In the genomic region with DNA sequence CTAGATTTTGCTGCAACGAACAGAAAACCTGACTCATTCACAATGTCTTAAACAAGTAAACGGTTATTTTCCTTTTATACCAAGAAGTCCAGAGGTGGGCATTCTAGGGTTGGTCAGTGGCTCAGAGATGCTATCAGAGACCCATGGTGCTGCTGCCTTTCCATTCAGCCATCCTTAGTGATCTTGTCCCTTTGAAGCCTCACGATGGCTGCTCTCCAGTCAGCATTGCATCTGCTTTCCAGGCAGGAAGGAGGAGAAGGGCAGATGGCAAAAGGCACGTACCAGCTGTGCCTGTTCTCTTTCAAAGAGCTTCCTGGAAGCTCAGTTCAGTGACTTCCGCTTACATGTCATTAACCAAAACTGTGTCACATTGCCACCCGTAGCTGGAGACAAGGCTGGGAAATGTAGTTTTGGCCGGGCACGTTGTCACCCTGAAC, we compare ENCODE assay signal across 8 cellular contexts. TPM values are rescaled to one million over a fixed set of nuclear protein-coding genes. Genes with fewer than 3 reads are reported as not detected.
A peak's percentile ranks its signal among the peaks of the same experiment; 100 is the strongest.
DNase-seq lines count a peak whose midpoint lies in the region; ATAC-seq, FAIRE-seq and TF ChIP-seq lines count a peak whose summit lies in the region.

No MANE protein-coding gene starts in this region.

- peak overlapping the region; percentile 73 for H3K4me3 Mint-ChIP-seq in activated CD4-positive, alpha-beta T cell treated with anti-CD3 and anti-CD28 coated beads for 36 hours
- no peak overlapping the region for H3K4me3 Mint-ChIP-seq in endothelial cell (ENCODE audit: unreplicated experiment)

- no peaks in the 10 kb centered on the region for H3K27me3 Mint-ChIP-seq in activated CD4-positive, alpha-beta T cell treated with anti-CD3 and anti-CD28 coated beads for 36 hours
- H3K27me3 Mint-ChIP-seq in endothelial cell (ENCODE audit: unreplicated experiment) = peaks cover 6% of the 10 kb centered on the region

- no peaks in the 10 kb centered on the region for H3K36me3 ChIP-seq in gastrocnemius medialis

- FAIRE-seq in H54 (lab: Jason Lieb, UNC) = no peak

- CTCF ChIA-PET in activated CD4-positive, alpha-beta T cell treated with anti-CD3 and anti-CD28 coated beads for 36 hours (lab: Charles Lee) = interaction anchor here (0.7 to 1.9 kb wide), 7 partner anchors 19 to 184 kb away, joined by 3 to 7 read pairs (median 3); no protein-coding TSS in a partner anchor

- H3K9me3 ChIP-seq in gastrocnemius medialis = no peaks in the 10 kb centered on the region

- peak; percentile 84 for ATAC-seq in GM21447 (IDR thresholded peaks at IDR 0.05; ENCODE audit: unreplicated experiment)
- peak; percentile 95 for ATAC-seq in activated CD4-positive, alpha-beta T cell treated with anti-CD3 and anti-CD28 coated beads for 36 hours
- ATAC-seq in gastrocnemius medialis = peak; percentile 23 to 49

- no peaks in the 10 kb centered on the region for H3K27me3 ChIP-seq in gastrocnemius medialis

- DNase-seq in EH (ENCODE audit: low read depth) (peak; percentile 57), Kasumi-1 (lab: John Stamatoyannopoulos, UW) (peak; percentile 85 to 87), endothelial cell (ENCODE audit: low spot score) (peak; percentile 29), gastrocnemius medialis (peak in 1 of 2 donors; percentile 28), NK-92 (lab: John Stamatoyannopoulos, UW; ENCODE audit: unreplicated experiment) (no peak), H54 (ENCODE audit: insufficient read length, low spot score) (no peak)
- DNase-seq in activated CD4-positive, alpha-beta T cell treated with anti-CD3 and anti-CD28 coated beads for 36 hours = peak; percentile 77

- TF ChIP-seq CTCF in endothelial cell (IDR thresholded peaks at IDR 0.05; ENCODE audit: unreplicated experiment) = no peak
- TF ChIP-seq CTCF in gastrocnemius medialis (IDR thresholded peaks at IDR 0.05 in 4 of 5, conservative IDR thresholded peaks at IDR 0.05 in 1 of 5) = no peak

- POLR2A ChIA-PET in activated CD4-positive, alpha-beta T cell treated with anti-CD3 and anti-CD28 coated beads for 36 hours (lab: Charles Lee) = interaction anchor here (0.6 to 2.8 kb wide), 5 partner anchors 29 to 1497 kb away, joined by 3 to 21 read pairs (median 7); a partner anchor contains a TSS

- in situ Hi-C loops in gastrocnemius medialis (cut with MboI; ENCODE audit: low sequenced_read_pairs in 4 of 4) = no loop called here

- peaks cover 2% of the 10 kb centered on the region for H3K36me3 Mint-ChIP-seq in activated CD4-positive, alpha-beta T cell treated with anti-CD3 and anti-CD28 coated beads for 36 hours (ENCODE audit: low read depth)
- H3K36me3 Mint-ChIP-seq in endothelial cell (ENCODE audit: low read depth, unreplicated experiment) = peaks cover 4% of the 10 kb centered on the region

- peaks cover 23% of the 10 kb centered on the region for H3K4me1 Mint-ChIP-seq in activated CD4-positive, alpha-beta T cell treated with anti-CD3 and anti-CD28 coated beads for 36 hours
- H3K4me1 Mint-ChIP-seq in endothelial cell (ENCODE audit: unreplicated experiment) = peaks cover 40% of the 10 kb centered on the region

- peak overlapping the region; percentile 19 to 42 (median 30) for H3K4me3 ChIP-seq in gastrocnemius medialis

- H3K27ac Mint-ChIP-seq in activated CD4-positive, alpha-beta T cell treated with anti-CD3 and anti-CD28 coated beads for 36 hours = peak overlapping the region; percentile 91
- peak overlapping the region; percentile 48 for H3K27ac Mint-ChIP-seq in endothelial cell (ENCODE audit: unreplicated experiment)

- TF ChIP-seq POLR2A in gastrocnemius medialis (IDR thresholded peaks at IDR 0.05) (no peak), H54 (IDR thresholded peaks at IDR 0.05; ENCODE audit: low read depth, low read length) (no peak)

- intact Hi-C loops in activated CD4-positive, alpha-beta T cell treated with anti-CD3 and anti-CD28 coated beads for 36 hours (cut with DNase I, micrococcal nuclease) = loop anchor here (1.0 kb wide), 3 partner anchors 30 to 161 kb away; a partner anchor contains a TSS
- intact Hi-C loops in gastrocnemius medialis (cut with DNase I; ENCODE audit: low total_unique reads) = no loop called here

- H3K4me1 ChIP-seq in gastrocnemius medialis = peaks cover 6 to 8% of the 10 kb centered on the region in 2 donors

- H3K27ac ChIP-seq in gastrocnemius medialis = no peak overlapping the region

- H3K9me3 Mint-ChIP-seq in activated CD4-positive, alpha-beta T cell treated with anti-CD3 and anti-CD28 coated beads for 36 hours (ENCODE audit: low read depth) = no peaks in the 10 kb centered on the region
- no peaks in the 10 kb centered on the region for H3K9me3 Mint-ChIP-seq in endothelial cell (ENCODE audit: unreplicated experiment)

RNA-seq across cellular contexts. Expression of a gene that starts 30.1 kb away (rescaled TPM):
- total RNA-seq in activated CD4-positive, alpha-beta T cell treated with anti-CD3 and anti-CD28 coated beads for 36 hours = 1 to 10 TPM; 7.4 to 9.5 TPM
- 22.7 TPM for total RNA-seq in endothelial cell (ENCODE audit: unreplicated experiment)
- 1 to 10 TPM in 2 of 4 donors, under 1 TPM in 2; 0.98 to 2.8 (median 1.7) TPM for total RNA-seq in gastrocnemius medialis

Comparison
In these comparisons a context has a peak if more than half of its experiments do, and no peak if none do; other contexts are left out.
1. DNase-seq: peak in EH (single experiment), Kasumi-1 (2 of 2), activated CD4-positive, alpha-beta T cell treated with anti-CD3 and anti-CD28 coated beads for 36 hours (single experiment) and endothelial cell (single experiment); none in NK-92 (single experiment) and H54 (single experiment).
2. ATAC-seq: peak in every context shown above with its lines; median percentile 95 in activated CD4-positive, alpha-beta T cell treated with anti-CD3 and anti-CD28 coated beads for 36 hours; 84 in GM21447; 36 in gastrocnemius medialis.